In genomic region chr7:31336202-31337035, GRCh38 we compare ENCODE assay signal across 1 cellular context.
TF ChIP-seq lines count a peak whose summit lies in the region.

No MANE protein-coding gene starts in this region.

TF ChIP-seq in SK-N-SH, 30 proteins besides CTCF, POLR2A, EP300 and RAD21 (continued from another document):
- TF ChIP-seq USF1 (IDR thresholded peaks at IDR 0.05; ENCODE audit: borderline replicate concordance, low read depth) (no peak), IRF3 (IDR thresholded peaks at IDR 0.05; ENCODE audit: low read depth, low read length) (no peak), TAF1 (IDR thresholded peaks at IDR 0.05; ENCODE audit: borderline replicate concordance, low read depth, low read length) (no peak), PBX3 (IDR thresholded peaks at IDR 0.05) (no peak), YY1 (IDR thresholded peaks at IDR 0.05; ENCODE audit: low read depth) (no peak), ELF1 (IDR thresholded peaks at IDR 0.05) (no peak), TEAD4 (IDR thresholded peaks at IDR 0.05; ENCODE audit: borderline replicate concordance, insufficient read depth) (no peak), GATA2 (CRISPR knock-in tag; IDR thresholded peaks at IDR 0.05) (no peak), JUND (IDR thresholded peaks at IDR 0.05) (no peak), TCF12 (IDR thresholded peaks at IDR 0.05) (no peak), REST (IDR thresholded peaks at IDR 0.05; ENCODE audit: low read depth, low read length) (no peak), MAX (IDR thresholded peaks at IDR 0.05; ENCODE audit: low read depth) (no peak)
TF ChIP-seq in SK-N-SH: peak in this region for 0.
